ENCODE assay signal across 25 cellular contexts in genomic region chr4:126738926-126739325, GRCh38.
"Had no signal": no experiment of that assay in that cellular context is flagged by ENCODE, and none has a peak within 500 bp of the region (broad histone marks: within the 10 kb centered on the region; RNA-seq: fewer than 3 reads in every experiment).

No MANE protein-coding gene starts in this region.

- H3K9ac ChIP-seq: parathyroid adenoma, SK-N-SH had no signal

- H3K9me2 ChIP-seq: SK-N-SH had no signal

- H3K4me3 ChIP-seq: colonic mucosa, hepatocyte, lower lobe of right lung, thoracic aorta, upper lobe of right lung had no signal

- H3K27me3 ChIP-seq: colonic mucosa, hepatocyte, neutrophil, upper lobe of right lung had no signal

- DNase-seq: activated CD4-positive, alpha-beta T cell treated with anti-CD3 and anti-CD28 coated beads for 48 hours; activated CD4-positive, CD25-positive, alpha-beta regulatory T cell; activated CD8-positive, alpha-beta memory T cell treated with anti-CD3 and anti-CD28 coated beads, Interleukin-2, amount 50 U/mL, for 4 hours; activated CD8-positive, alpha-beta T cell treated with anti-CD3 and anti-CD28 coated beads, Interleukin-2, amount 10 ng/mL, durations not matched to agents 7 days and 5 days; activated effector memory CD4-positive, alpha-beta T cell treated with anti-CD3 and anti-CD28 coated beads, Interleukin-2, amount 50 U/mL, for 16 hours; activated T-cell treated with anti-CD3 and anti-CD28 coated beads, Interleukin-2, amount 50 U/mL, for 48 hours; central memory CD4-positive, alpha-beta T cell; colonic mucosa; erythroblast; left colon; lower lobe of right lung; SK-N-SH; stimulated activated CD4-positive, alpha-beta T cell treated with anti-CD3 and anti-CD28 coated beads, Interleukin-4, amount 100 ng/mL, for 4 hours; T-cell; T-helper 9 cell; upper lobe of right lung had no signal

- H2AFZ ChIP-seq: hepatocyte, parathyroid adenoma had no signal

- FAIRE-seq: islet of Langerhans had no signal

- H3K27me3 Mint-ChIP-seq: activated naive CD4-positive, alpha-beta T cell treated with anti-CD3 and anti-CD28 coated beads, Interleukin-2, amount 50 U/mL, for 24 hours; natural killer cell treated with Interleukin-12 subunit alpha and Interleukin-12 subunit beta and Interleukin-15 and Interleukin-18, amount 100 ng/mL, for 72 hours; stimulated activated memory B cell treated with anti-CD40 and anti-IgM and Interleukin-4, amounts not matched to agents 10 μg/mL and 1 μg/mL and 100 μg/mL, for 72 hours; T-cell had no signal

- H3K4me1 Mint-ChIP-seq: activated naive CD4-positive, alpha-beta T cell treated with anti-CD3 and anti-CD28 coated beads, Interleukin-2, amount 50 U/mL, for 24 hours; stimulated activated memory B cell treated with anti-CD40 and anti-IgM and Interleukin-4, amounts not matched to agents 10 μg/mL and 1 μg/mL and 100 μg/mL, for 72 hours; T-cell had no signal

- H3K4me3 Mint-ChIP-seq: activated CD8-positive, alpha-beta T cell treated with anti-CD3 and anti-CD28 coated beads, Interleukin-2, amount 10 ng/mL, durations not matched to agents 7 days and 5 days; activated naive CD4-positive, alpha-beta T cell treated with anti-CD3 and anti-CD28 coated beads, Interleukin-2, amount 50 U/mL, for 24 hours; mesothelial cell of epicardium; natural killer cell treated with Interleukin-12 subunit alpha and Interleukin-12 subunit beta and Interleukin-15 and Interleukin-18, amount 100 ng/mL, for 72 hours; stimulated activated memory B cell treated with anti-CD40 and anti-IgM and Interleukin-4, amounts not matched to agents 10 μg/mL and 1 μg/mL and 100 μg/mL, for 72 hours; T-cell had no signal

- H3K79me2 ChIP-seq: hepatocyte, parathyroid adenoma had no signal

- H3K27ac Mint-ChIP-seq: activated CD8-positive, alpha-beta T cell treated with anti-CD3 and anti-CD28 coated beads, Interleukin-2, amount 10 ng/mL, durations not matched to agents 7 days and 5 days; activated naive CD4-positive, alpha-beta T cell treated with anti-CD3 and anti-CD28 coated beads, Interleukin-2, amount 50 U/mL, for 24 hours; natural killer cell treated with Interleukin-12 subunit alpha and Interleukin-12 subunit beta and Interleukin-15 and Interleukin-18, amount 100 ng/mL, for 72 hours; stimulated activated memory B cell treated with anti-CD40 and anti-IgM and Interleukin-4, amounts not matched to agents 10 μg/mL and 1 μg/mL and 100 μg/mL, for 72 hours; T-cell had no signal

- H3K36me3 Mint-ChIP-seq: activated naive CD4-positive, alpha-beta T cell treated with anti-CD3 and anti-CD28 coated beads, Interleukin-2, amount 50 U/mL, for 24 hours; mesothelial cell of epicardium; natural killer cell treated with Interleukin-12 subunit alpha and Interleukin-12 subunit beta and Interleukin-15 and Interleukin-18, amount 100 ng/mL, for 72 hours; stimulated activated memory B cell treated with anti-CD40 and anti-IgM and Interleukin-4, amounts not matched to agents 10 μg/mL and 1 μg/mL and 100 μg/mL, for 72 hours; T-cell had no signal

- H3K9me3 ChIP-seq: colonic mucosa, lower lobe of right lung, neutrophil, SK-N-SH, thoracic aorta, upper lobe of right lung had no signal

- H3K27ac ChIP-seq: colonic mucosa, hepatocyte, lower lobe of right lung, neutrophil, parathyroid adenoma, thoracic aorta, upper lobe of right lung had no signal

- H3K4me1 ChIP-seq: colonic mucosa, lower lobe of right lung, parathyroid adenoma, upper lobe of right lung had no signal

- H3K36me3 ChIP-seq: colonic mucosa, lower lobe of right lung, neutrophil, thoracic aorta, upper lobe of right lung had no signal

- H3K4me2 ChIP-seq: hepatocyte, SK-N-SH had no signal

- H3K9me3 Mint-ChIP-seq: activated naive CD4-positive, alpha-beta T cell treated with anti-CD3 and anti-CD28 coated beads, Interleukin-2, amount 50 U/mL, for 24 hours; mesothelial cell of epicardium had no signal
